Comparison of ENCODE assay signal across 2 cellular contexts in genomic region chr20:33482581-33482980, GRCh38.
TF ChIP-seq lines count a peak whose summit lies in the region.

No MANE protein-coding gene starts in this region.

TF ChIP-seq in HepG2, 621 proteins besides CTCF, POLR2A, EP300 and RAD21 (continues in another document):
- TF ChIP-seq ZNF644 (CRISPR knock-in tag; IDR thresholded peaks at IDR 0.05; ENCODE audit: low read depth) = 0 out of 2 replicates have a peak, but pooled peaks have one; percentile 15
- no peak for TF ChIP-seq YY1 (IDR thresholded peaks at IDR 0.05; ENCODE audit: insufficient read depth, insufficient replicate concordance, low read depth, low read length)
- TF ChIP-seq SSRP1 (CRISPR knock-in tag; IDR thresholded peaks at IDR 0.05) = no peak
- TF ChIP-seq POGK (CRISPR knock-in tag; conservative IDR thresholded peaks at IDR 0.05) = 0 out of 2 replicates have a peak, but pooled peaks have one; percentile 48
- TF ChIP-seq POLR2G (IDR thresholded peaks at IDR 0.05; ENCODE audit: low read depth, low read length) = no peak
- no peak for TF ChIP-seq KLF11 (CRISPR knock-in tag; IDR thresholded peaks at IDR 0.05)
- TF ChIP-seq MYPOP (CRISPR knock-in tag; IDR thresholded peaks at IDR 0.05) = no peak
- 0 out of 2 replicates have a peak, but pooled peaks have one; percentile 23 for TF ChIP-seq ZNF614 (CRISPR knock-in tag; IDR thresholded peaks at IDR 0.05; ENCODE audit: borderline replicate concordance)
- 0 out of 2 replicates have a peak, but pooled peaks have one; percentile 36 for TF ChIP-seq SMAD3 (CRISPR knock-in tag; IDR thresholded peaks at IDR 0.05)
- 0 out of 2 replicates have a peak, but pooled peaks have one; percentile 35 for TF ChIP-seq ZFX (CRISPR knock-in tag; IDR thresholded peaks at IDR 0.05; ENCODE audit: low read depth)
- peak; percentile 8 for TF ChIP-seq ZFY (CRISPR knock-in tag; IDR thresholded peaks at IDR 0.05)
- TF ChIP-seq KDM1A (CRISPR knock-in tag; IDR thresholded peaks at IDR 0.05) = no peak
- TF ChIP-seq ZNF362 (CRISPR knock-in tag; IDR thresholded peaks at IDR 0.05; ENCODE audit: borderline replicate concordance) = peak; percentile 12; the same call in 1 of the 2 replicates
- TF ChIP-seq ZFP36L1 (CRISPR knock-in tag; IDR thresholded peaks at IDR 0.05) = no peak
- no peak for TF ChIP-seq ZSCAN25 (CRISPR knock-in tag; IDR thresholded peaks at IDR 0.05)
- TF ChIP-seq ZFP36 (IDR thresholded peaks at IDR 0.05; ENCODE audit: borderline replicate concordance, low read depth, low read length, partially characterized antibody) = no peak
- TF ChIP-seq ARID5B (CRISPR knock-in tag; IDR thresholded peaks at IDR 0.05) = no peak
- 0 out of 2 replicates have a peak, but pooled peaks have one; percentile 25 for TF ChIP-seq FOXA3 (CRISPR knock-in tag; IDR thresholded peaks at IDR 0.05)

TF ChIP-seq in HEK293T, 16 proteins besides CTCF, POLR2A, EP300 and RAD21:
- TF ChIP-seq FOXM1 (IDR thresholded peaks at IDR 0.05; ENCODE audit: borderline replicate concordance) = no peak
- TF ChIP-seq ELF4 (IDR thresholded peaks at IDR 0.05) = no peak
- no peak for TF ChIP-seq PKNOX1 (IDR thresholded peaks at IDR 0.05)
- TF ChIP-seq ZNF384 (IDR thresholded peaks at IDR 0.05) = no peak
- TF ChIP-seq L3MBTL2 (conservative IDR thresholded peaks at IDR 0.05) = no peak
- no peak for TF ChIP-seq NFRKB (IDR thresholded peaks at IDR 0.05)
- TF ChIP-seq HDGF (IDR thresholded peaks at IDR 0.05; ENCODE audit: borderline replicate concordance) = no peak
- no peak for TF ChIP-seq SP1 (IDR thresholded peaks at IDR 0.05)
- no peak for TF ChIP-seq CTBP1 (IDR thresholded peaks at IDR 0.05; ENCODE audit: borderline replicate concordance)
- TF ChIP-seq LEF1 (IDR thresholded peaks at IDR 0.05; ENCODE audit: borderline replicate concordance) = no peak
- no peak for TF ChIP-seq FOXA1 (IDR thresholded peaks at IDR 0.05)
- no peak for TF ChIP-seq SUZ12 (IDR thresholded peaks at IDR 0.05)
- no peak for TF ChIP-seq TARDBP (IDR thresholded peaks at IDR 0.05)
- TF ChIP-seq ARNT (IDR thresholded peaks at IDR 0.05) = no peak
- no peak for TF ChIP-seq FOXK2 (IDR thresholded peaks at IDR 0.05)
- TF ChIP-seq BHLHE40 (IDR thresholded peaks at IDR 0.05; ENCODE audit: borderline replicate concordance) = no peak
